Comparison of ENCODE assay signal across 16 cellular contexts in the genomic region with DNA sequence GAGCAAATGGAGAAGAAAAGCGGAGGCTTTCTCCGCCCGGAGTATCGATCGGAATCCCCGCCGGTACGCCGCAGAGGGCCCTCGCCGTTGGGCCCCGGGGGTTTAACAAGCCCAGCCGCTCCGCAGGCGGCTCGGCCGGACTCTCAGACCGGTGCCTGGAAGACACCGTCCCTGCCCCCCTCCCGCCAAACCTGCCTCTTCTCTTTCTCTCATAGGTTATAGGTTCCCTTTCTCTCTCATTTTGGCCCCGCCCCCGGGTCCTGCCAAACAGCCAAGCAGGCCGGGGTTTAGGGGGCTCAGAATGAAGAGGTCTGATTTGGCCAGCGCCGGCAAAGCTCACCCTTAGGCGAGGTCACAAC. TPM values are rescaled to one million over a fixed set of nuclear protein-coding genes. Genes with fewer than 3 reads are reported as not detected.
DNase-seq lines count a peak whose midpoint lies in the region; ATAC-seq, FAIRE-seq and TF ChIP-seq lines count a peak whose summit lies in the region.
"Had no signal": no experiment of that assay in that cellular context is flagged by ENCODE, and none has a peak within 500 bp of the region (broad histone marks: within the 10 kb centered on the region; RNA-seq: fewer than 3 reads in every experiment).

No MANE protein-coding gene starts in this region.

- H3K9me3 ChIP-seq in mammary epithelial cell (replicated peaks; ENCODE audit: insufficient read depth, low read length) (no peaks in the 10 kb centered on the region), kidney (ENCODE audit: control insufficient read depth in 1 of 2, low read length in 2 of 2) (no peaks in the 10 kb centered on the region)
- H3K9me3 ChIP-seq: BE2C, thyroid gland had no signal

- H3K27ac ChIP-seq in mammary epithelial cell (ENCODE audit: insufficient read depth, low read depth, low read length) (no peak overlapping the region), kidney (ENCODE audit: low read depth in 2 of 2, low read length in 2 of 2) (no peak overlapping the region)
- H3K27ac ChIP-seq: thyroid gland had no signal

- in situ Hi-C loops in mammary epithelial cell (cut with MboI; ENCODE audit: low sequenced_read_pairs in 2 of 2): no loop called here

- FAIRE-seq in kidney (lab: Jason Lieb, UNC): no peak
- FAIRE-seq: bronchial epithelial cell had no signal

- H3K79me2 ChIP-seq in mammary epithelial cell (ENCODE audit: insufficient read depth, low read length): no peaks in the 10 kb centered on the region

- H3K9me3 Mint-ChIP-seq in MCF 10A (ENCODE audit: unreplicated experiment): peaks cover 8% of the 10 kb centered on the region
- peaks cover 5% of the 10 kb centered on the region for H3K9me3 Mint-ChIP-seq in activated T-helper 1 cell treated with anti-CD3 and anti-CD28 coated beads, Interleukin-12 subunit alpha, Interleukin-12 subunit beta, Interleukin-2, Interleukin-4 antibody, amounts not matched to agents 30 ng/mL and 10 ng/mL and 1 ng/mL, durations not matched to agents 14 hours and 24 hours and 36 hours
- H3K9me3 Mint-ChIP-seq in stimulated activated naive B cell treated with anti-CD40 and anti-IgM and Interleukin-4, amounts not matched to agents 10 μg/mL and 1 μg/mL and 100 μg/mL, for 72 hours: peaks cover 0 to 9% of the 10 kb centered on the region in 2 donors
- H3K9me3 Mint-ChIP-seq: mesothelial cell of epicardium had no signal

- POLR2A ChIA-PET in MCF 10A (lab: Yijun Ruan, JAX): no interaction called here

- peak overlapping the region; percentile 5 for H3K4me3 Mint-ChIP-seq in MCF 10A (ENCODE audit: unreplicated experiment)
- no peak overlapping the region for H3K4me3 Mint-ChIP-seq in activated T-helper 1 cell treated with anti-CD3 and anti-CD28 coated beads, Interleukin-12 subunit alpha, Interleukin-12 subunit beta, Interleukin-2, Interleukin-4 antibody, amounts not matched to agents 30 ng/mL and 10 ng/mL and 1 ng/mL, durations not matched to agents 14 hours and 24 hours and 36 hours
- H3K4me3 Mint-ChIP-seq in stimulated activated naive B cell treated with anti-CD40 and anti-IgM and Interleukin-4, amounts not matched to agents 10 μg/mL and 1 μg/mL and 100 μg/mL, for 72 hours: peak overlapping the region; percentile 21 to 25
- H3K4me3 Mint-ChIP-seq: mesothelial cell of epicardium had no signal

- peaks cover 6% of the 10 kb centered on the region for H3K4me1 Mint-ChIP-seq in MCF 10A (ENCODE audit: insufficient read depth, unreplicated experiment)
- H3K4me1 Mint-ChIP-seq in activated T-helper 1 cell treated with anti-CD3 and anti-CD28 coated beads, Interleukin-12 subunit alpha, Interleukin-12 subunit beta, Interleukin-2, Interleukin-4 antibody, amounts not matched to agents 30 ng/mL and 10 ng/mL and 1 ng/mL, durations not matched to agents 14 hours and 24 hours and 36 hours (ENCODE audit: low read depth): peaks cover 9% of the 10 kb centered on the region
- H3K4me1 Mint-ChIP-seq in stimulated activated naive B cell treated with anti-CD40 and anti-IgM and Interleukin-4, amounts not matched to agents 10 μg/mL and 1 μg/mL and 100 μg/mL, for 72 hours: peaks cover 36 to 66% of the 10 kb centered on the region in 2 donors

- BruUV-seq in MCF 10A (replicated peaks; lab: Mats Ljungman, UMichigan) (no TSS peak), mammary epithelial cell (replicated peaks; lab: Mats Ljungman, UMichigan) (no TSS peak)

- 13% methylated on average over 14 of the region's 26 CpGs for WGBS in mammary epithelial cell (ENCODE audit: low coverage, missing lambda C conversion rate)

- no peak overlapping the region for H3K4me3 ChIP-seq in mammary epithelial cell (replicated peaks in 1 of 3; ENCODE audit: insufficient read depth in 1 of 3, low read depth in 2 of 3, low read length in 3 of 3)
- no peak overlapping the region for H3K4me3 ChIP-seq in kidney (ENCODE audit: low read length in 2 of 2)
- H3K4me3 ChIP-seq: thyroid gland had no signal

- peaks cover 57% of the 10 kb centered on the region for H3K27me3 Mint-ChIP-seq in MCF 10A (ENCODE audit: insufficient read depth, unreplicated experiment)
- H3K27me3 Mint-ChIP-seq in activated T-helper 1 cell treated with anti-CD3 and anti-CD28 coated beads, Interleukin-12 subunit alpha, Interleukin-12 subunit beta, Interleukin-2, Interleukin-4 antibody, amounts not matched to agents 30 ng/mL and 10 ng/mL and 1 ng/mL, durations not matched to agents 14 hours and 24 hours and 36 hours (ENCODE audit: insufficient read depth): peaks cover 73% of the 10 kb centered on the region
- H3K27me3 Mint-ChIP-seq in stimulated activated naive B cell treated with anti-CD40 and anti-IgM and Interleukin-4, amounts not matched to agents 10 μg/mL and 1 μg/mL and 100 μg/mL, for 72 hours: peaks cover 80 to 90% of the 10 kb centered on the region in 2 donors

- no peak overlapping the region for H3K4me2 ChIP-seq in mammary epithelial cell (ENCODE audit: insufficient read depth, low read depth, low read length)

- H3K36me3 Mint-ChIP-seq in MCF 10A (ENCODE audit: insufficient read depth, unreplicated experiment): peaks cover 6% of the 10 kb centered on the region
- H3K36me3 Mint-ChIP-seq in activated T-helper 1 cell treated with anti-CD3 and anti-CD28 coated beads, Interleukin-12 subunit alpha, Interleukin-12 subunit beta, Interleukin-2, Interleukin-4 antibody, amounts not matched to agents 30 ng/mL and 10 ng/mL and 1 ng/mL, durations not matched to agents 14 hours and 24 hours and 36 hours (ENCODE audit: low read depth): no peaks in the 10 kb centered on the region
- peaks cover 11 to 26% of the 10 kb centered on the region in 2 donors for H3K36me3 Mint-ChIP-seq in stimulated activated naive B cell treated with anti-CD40 and anti-IgM and Interleukin-4, amounts not matched to agents 10 μg/mL and 1 μg/mL and 100 μg/mL, for 72 hours
- H3K36me3 Mint-ChIP-seq: mesothelial cell of epicardium had no signal

- CTCF ChIA-PET in MCF 10A (lab: Yijun Ruan, JAX): interaction anchor here (0.7 kb wide), 1 partner anchor 571 kb away, joined by 3 read pairs; no protein-coding TSS in a partner anchor
- CTCF ChIA-PET in mammary epithelial cell (lab: Charles Lee; ENCODE audit: low non-redundant PET): no interaction called here

- H3K4me1 ChIP-seq in mammary epithelial cell (ENCODE audit: insufficient read depth, low read length) (peaks cover 18% of the 10 kb centered on the region), kidney (ENCODE audit: control insufficient read depth in 1 of 2, insufficient read depth in 1 of 2, low read depth in 1 of 2, low read length in 2 of 2) (peaks cover 4 to 18% of the 10 kb centered on the region in 2 donors)
- H3K4me1 ChIP-seq: BE2C had no signal

- H3K36me3 ChIP-seq in mammary epithelial cell (ENCODE audit: insufficient read depth, low read length) (no peaks in the 10 kb centered on the region), kidney (ENCODE audit: control insufficient read depth in 1 of 2, insufficient read depth in 2 of 2, low read length in 2 of 2) (no peaks in the 10 kb centered on the region)
- H3K36me3 ChIP-seq: BE2C, thyroid gland had no signal

- no peak overlapping the region for H3K27ac Mint-ChIP-seq in MCF 10A (ENCODE audit: low read depth, unreplicated experiment)
- peak overlapping the region; percentile 63 for H3K27ac Mint-ChIP-seq in activated T-helper 1 cell treated with anti-CD3 and anti-CD28 coated beads, Interleukin-12 subunit alpha, Interleukin-12 subunit beta, Interleukin-2, Interleukin-4 antibody, amounts not matched to agents 30 ng/mL and 10 ng/mL and 1 ng/mL, durations not matched to agents 14 hours and 24 hours and 36 hours
- peak overlapping the region; percentile 76 for H3K27ac Mint-ChIP-seq in stimulated activated naive B cell treated with anti-CD40 and anti-IgM and Interleukin-4, amounts not matched to agents 10 μg/mL and 1 μg/mL and 100 μg/mL, for 72 hours
- H3K27ac Mint-ChIP-seq: mesothelial cell of epicardium had no signal

- ATAC-seq in stimulated activated naive B cell treated with anti-CD40 and anti-IgM and Interleukin-4, amounts not matched to agents 10 μg/mL and 1 μg/mL and 100 μg/mL, for 72 hours (replicated peaks): no peak
- no peak for ATAC-seq in HG03135 (IDR thresholded peaks at IDR 0.05; ENCODE audit: unreplicated experiment)
- ATAC-seq in HG03521 (IDR thresholded peaks at IDR 0.05; ENCODE audit: unreplicated experiment): no peak

- DNase-seq in MCF 10A (ENCODE audit: unreplicated experiment): no peak
- no peak for DNase-seq in mammary epithelial cell
- no peak for DNase-seq in activated T-helper 1 cell treated with anti-CD3 and anti-CD28 coated beads, Interleukin-12 subunit alpha, Interleukin-12 subunit beta, Interleukin-2, Interleukin-4 antibody, amounts not matched to agents 30 ng/mL and 10 ng/mL and 1 ng/mL, durations not matched to agents 14 hours and 24 hours and 36 hours (ENCODE audit: low spot score)
- peak; percentile 52 for DNase-seq in kidney
- DNase-seq in stimulated activated naive B cell treated with anti-CD40 and anti-IgM and Interleukin-4, amounts not matched to agents 10 μg/mL and 1 μg/mL and 100 μg/mL, for 72 hours: no peak
- DNase-seq in NOMO-1 treated with DMSO at 0.1 percent for 48 hours (lab: John Stamatoyannopoulos, UW; ENCODE audit: unreplicated experiment): no peak
- DNase-seq: activated naive CD4-positive, alpha-beta T cell; BE2C; effector memory CD4-positive, alpha-beta T cell; NCI-H2029; RPMI8226; thyroid gland had no signal

- H3K9ac ChIP-seq in mammary epithelial cell (ENCODE audit: insufficient read depth, low read length) (no peak overlapping the region), kidney (ENCODE audit: low read length in 2 of 2) (no peak overlapping the region)

- peaks cover 3% of the 10 kb centered on the region for H4K20me1 ChIP-seq in mammary epithelial cell (ENCODE audit: insufficient read depth, low read length)

- dilution Hi-C loops in mammary epithelial cell (cut with HindIII; ENCODE audit: low sequenced_read_pairs): no loop called here

- TF ChIP-seq CTCF in MCF 10A (IDR thresholded peaks at IDR 0.05; ENCODE audit: unreplicated experiment) (no peak), mammary epithelial cell (conservative IDR thresholded peaks at IDR 0.05 in 1 of 2, IDR thresholded peaks at IDR 0.05 in 1 of 2; ENCODE audit: extremely low read depth in 1 of 2, insufficient read depth in 1 of 2, low read depth in 1 of 2, low read length in 2 of 2) (no peak), kidney (IDR thresholded peaks at IDR 0.05; ENCODE audit: borderline replicate concordance, extremely low read depth, insufficient read depth) (no peak)

- no peak overlapping the region for H2AFZ ChIP-seq in mammary epithelial cell (ENCODE audit: low read depth, low read length)

- intact Hi-C loops in MCF 10A (cut with micrococcal nuclease): no loop called here
- intact Hi-C loops in mammary epithelial cell (cut with micrococcal nuclease): loop anchor here (2.0 to 5.0 kb wide), 3 partner anchors 237 to 691 kb away; no protein-coding TSS in a partner anchor
- intact Hi-C loops in activated T-helper 1 cell treated with anti-CD3 and anti-CD28 coated beads, Interleukin-12 subunit alpha, Interleukin-12 subunit beta, Interleukin-2, Interleukin-4 antibody, amounts not matched to agents 30 ng/mL and 10 ng/mL and 1 ng/mL, durations not matched to agents 14 hours and 24 hours and 36 hours (cut with micrococcal nuclease): loop anchor here (1.0 to 10.0 kb wide), 3 partner anchors 12 to 1855 kb away; partner anchors contain the start of gene TCF4
- intact Hi-C loops in kidney (cut with DNase I): no loop called here

- H3K27me3 ChIP-seq in mammary epithelial cell (ENCODE audit: insufficient read depth, low read length): peaks cover 65% of the 10 kb centered on the region
- H3K27me3 ChIP-seq: BE2C had no signal

RNA-seq across cellular contexts. Expression of gene ONECUT2, which starts 4.4 kb away (rescaled TPM):
- total RNA-seq in MCF 10A (2022): 0.49 and 0.89 TPM in 2 replicates
- total RNA-seq in mammary epithelial cell: under 1 TPM; under 0.01 to 0.31 TPM
- 0.01 TPM for polyA plus RNA-seq in mammary epithelial cell
- 0.57 TPM for polyA minus RNA-seq in mammary epithelial cell
- total RNA-seq in activated T-helper 1 cell treated with anti-CD3 and anti-CD28 coated beads, Interleukin-12 subunit alpha, Interleukin-12 subunit beta, Interleukin-2, Interleukin-4 antibody, amounts not matched to agents 30 ng/mL and 10 ng/mL and 1 ng/mL, durations not matched to agents 14 hours and 24 hours and 36 hours: under 0.01 TPM in 1 of 2 replicates, not detected in the other
- 0.22 TPM for total RNA-seq in kidney
- 0.02 TPM for polyA plus RNA-seq in kidney (ENCODE audit: insufficient read depth, low read depth, low replicate concordance)

Comparison
In these comparisons a context has a peak if more than half of its experiments do, and no peak if none do; other contexts are left out.
1. intact Hi-C loops: an anchor here in mammary epithelial cell (2.0 to 5.0 kb wide) and activated T-helper 1 cell treated with anti-CD3 and anti-CD28 coated beads, Interleukin-12 subunit alpha, Interleukin-12 subunit beta, Interleukin-2, Interleukin-4 antibody, amounts not matched to agents 30 ng/mL and 10 ng/mL and 1 ng/mL, durations not matched to agents 14 hours and 24 hours and 36 hours (1.0 to 10.0 kb wide); none called in MCF 10A and kidney.